In the genomic region with DNA sequence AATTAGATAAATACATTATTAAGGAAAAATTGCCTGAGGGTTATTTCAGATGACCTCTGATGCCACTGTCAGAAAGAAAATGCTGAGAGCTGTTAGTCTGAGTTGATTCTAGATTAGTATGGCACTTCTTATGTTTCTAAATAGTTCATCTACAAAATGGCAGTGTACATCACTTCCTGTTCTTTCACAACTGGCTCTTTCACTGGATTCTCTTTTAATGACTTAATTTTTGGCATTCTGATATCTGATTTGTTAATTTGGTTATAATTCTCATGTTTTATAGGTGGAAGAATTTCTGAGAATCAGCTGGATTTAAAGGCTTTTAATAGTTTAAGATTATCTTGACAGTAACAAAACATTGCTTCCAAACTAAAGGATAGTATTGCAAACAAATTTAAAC, we compare ENCODE assay signal across 11 cellular contexts. TPM values are rescaled to one million over a fixed set of nuclear protein-coding genes. Genes with fewer than 3 reads are reported as not detected.
A peak's percentile ranks its signal among the peaks of the same experiment; 100 is the strongest.
DNase-seq lines count a peak whose midpoint lies in the region; ATAC-seq, FAIRE-seq and TF ChIP-seq lines count a peak whose summit lies in the region.
"Had no signal": no experiment of that assay in that cellular context is flagged by ENCODE, and none has a peak within 500 bp of the region (broad histone marks: within the 10 kb centered on the region; RNA-seq: fewer than 3 reads in every experiment).

No MANE protein-coding gene starts in this region.

- no peak overlapping the region for H3K9ac ChIP-seq in liver (ENCODE audit: low read depth in 1 of 2, low read length in 2 of 2)

- intact Hi-C loops in A673 (cut with micrococcal nuclease; ENCODE audit: unreplicated experiment) = no loop called here

- H3K27me3 ChIP-seq in A673 (replicated peaks; ENCODE audit: insufficient read depth, low read depth, low read length, poor library complexity) (no peaks in the 10 kb centered on the region), liver (ENCODE audit: control insufficient read depth in 4 of 4, insufficient read depth in 4 of 4, low read length in 3 of 4) (no peaks in the 10 kb centered on the region)

- TF ChIP-seq CTCF in A673 (conservative IDR thresholded peaks at IDR 0.05; ENCODE audit: low read depth, low read length) = no peak
- no peak for TF ChIP-seq CTCF in liver (IDR thresholded peaks at IDR 0.05; ENCODE audit: low read depth, low read length, missing input control)

- CTCF ChIA-PET in A673 (lab: Charles Lee) = no interaction called here

- H3K36me3 ChIP-seq in A673 (ENCODE audit: insufficient read depth, low read length, poor library complexity, severe bottlenecking) = peaks cover 3% of the 10 kb centered on the region
- no peaks in the 10 kb centered on the region for H3K36me3 ChIP-seq in liver (ENCODE audit: control insufficient read depth in 4 of 4, insufficient read depth in 3 of 4, low read depth in 1 of 4, low read length in 3 of 4)

- FAIRE-seq in GM18507 (lab: Jason Lieb, UNC) = peak; percentile 39

- DNase-seq in A673 (ENCODE audit: low spot score) (peak; percentile 57), GM18507 (ENCODE audit: extremely low spot score, insufficient read length, low read depth) (no peak), amniotic epithelial cell (ENCODE audit: low read depth) (peak; percentile 69), foreskin melanocyte (no peak), NCI-H128 (lab: John Stamatoyannopoulos, UW; ENCODE audit: unreplicated experiment) (no peak), NCI-H1417 treated with DMSO at 0.1 percent for 48 hours (lab: John Stamatoyannopoulos, UW) (no peak)
- DNase-seq: effector CD4-positive, alpha-beta T cell; mucosa of descending colon; NCI-H526 had no signal

- H3K4me1 ChIP-seq in A673 (ENCODE audit: insufficient read depth, low read length, poor library complexity, severe bottlenecking) (peaks cover 20% of the 10 kb centered on the region), liver (ENCODE audit: control insufficient read depth in 4 of 4, insufficient read depth in 4 of 4, low read length in 3 of 4) (peaks cover 0 to 19% (median 7%) of the 10 kb centered on the region in 4 donors)

- ATAC-seq in GM18498 (IDR thresholded peaks at IDR 0.05; ENCODE audit: unreplicated experiment) = no peak
- ATAC-seq: mucosa of descending colon had no signal

- H3K9me3 ChIP-seq in A673 (ENCODE audit: low read depth, low read length, poor library complexity, severe bottlenecking) (no peaks in the 10 kb centered on the region), liver (ENCODE audit: control insufficient read depth in 4 of 4, low read length in 3 of 4) (no peaks in the 10 kb centered on the region)
- H3K9me3 ChIP-seq: mucosa of descending colon had no signal

- POLR2A ChIA-PET in A673 (lab: Charles Lee; ENCODE audit: low non-redundant PET) = no interaction called here

- no TSS peak for BruUV-seq in A673 (replicated peaks; lab: Mats Ljungman, UMichigan)

- TF ChIP-seq RAD21 in liver (IDR thresholded peaks at IDR 0.05) = no peak

- peak overlapping the region; percentile 90 for H3K4me3 ChIP-seq in A673 (ENCODE audit: low read depth, low read length, poor library complexity, severe bottlenecking)
- H3K4me3 ChIP-seq in liver (ENCODE audit: low read depth in 1 of 3, low read length in 3 of 3) = no peak overlapping the region
- H3K4me3 ChIP-seq: mucosa of descending colon had no signal

- peak overlapping the region; percentile 57 for H3K27ac ChIP-seq in A673 (ENCODE audit: low read depth, low read length, poor library complexity, severe bottlenecking)
- peak overlapping the region in 1 of 2 donors; percentile 12 for H3K27ac ChIP-seq in liver (ENCODE audit: low read depth in 1 of 2, low read length in 2 of 2)

TF ChIP-seq in liver, 16 proteins besides CTCF, POLR2A, EP300 and RAD21:
- TF ChIP-seq, protein P1, sequence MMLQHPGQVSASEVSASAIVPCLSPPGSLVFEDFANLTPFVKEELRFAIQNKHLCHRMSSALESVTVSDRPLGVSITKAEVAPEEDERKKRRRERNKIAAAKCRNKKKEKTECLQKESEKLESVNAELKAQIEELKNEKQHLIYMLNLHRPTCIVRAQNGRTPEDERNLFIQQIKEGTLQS (IDR thresholded peaks at IDR 0.05) = no peak
- TF ChIP-seq YY1 (IDR thresholded peaks at IDR 0.05) = peak; percentile 23

RNA-seq across cellular contexts. Expression of a gene that starts 3.3 kb away (rescaled TPM):
- total RNA-seq in A673 (2021) = 83.8 and 85.5 TPM in 2 replicates
- 10 to 100 TPM; 19.7 to 20.5 TPM for total RNA-seq in liver
- 1 to 10 TPM; 4.3 to 5.5 TPM for polyA plus RNA-seq in liver

Comparison
In these comparisons a context has a peak if more than half of its experiments do, and no peak if none do; other contexts are left out.
1. DNase-seq: peak in A673 (single experiment) and amniotic epithelial cell (single experiment); none in GM18507 (single experiment), foreskin melanocyte (single experiment), NCI-H128 (single experiment) and NCI-H1417 treated with DMSO at 0.1 percent for 48 hours (single experiment).